In genomic region chr1:226700861-226701260, GRCh38 we compare ENCODE assay signal across 16 cellular contexts. TPM values are rescaled to one million over a fixed set of nuclear protein-coding genes. Genes with fewer than 3 reads are reported as not detected.
DNase-seq lines count a peak whose midpoint lies in the region; TF ChIP-seq lines count a peak whose summit lies in the region.
"Had no signal": no experiment of that assay in that cellular context is flagged by ENCODE, and none has a peak within 500 bp of the region (broad histone marks: within the 10 kb centered on the region; RNA-seq: fewer than 3 reads in every experiment).

No MANE protein-coding gene starts in this region.

- H3K9me3 ChIP-seq in muscle layer of colon (ENCODE audit: low read length) (no peaks in the 10 kb centered on the region), tibial nerve (no peaks in the 10 kb centered on the region)
- H3K9me3 ChIP-seq: left lung, sigmoid colon had no signal

- no peak overlapping the region for H3K9ac ChIP-seq in muscle layer of colon (ENCODE audit: low read length)

- no peak for TF ChIP-seq POLR2A in tibial nerve (IDR thresholded peaks at IDR 0.05)

- TF ChIP-seq EP300 in tibial nerve (IDR thresholded peaks at IDR 0.05): no peak

- no peaks in the 10 kb centered on the region for H3K27me3 Mint-ChIP-seq in activated naive CD4-positive, alpha-beta T cell treated with anti-CD3 and anti-CD28 coated beads, Interleukin-2, amount 10 ng/mL, durations not matched to agents 7 days and 5 days
- no peaks in the 10 kb centered on the region for H3K27me3 Mint-ChIP-seq in activated CD4-positive, alpha-beta memory T cell treated with anti-CD3 and anti-CD28 coated beads, Interleukin-2, amount 10 ng/mL, durations not matched to agents 7 days and 5 days

- H3K9me3 Mint-ChIP-seq in activated naive CD4-positive, alpha-beta T cell treated with anti-CD3 and anti-CD28 coated beads, Interleukin-2, amount 10 ng/mL, durations not matched to agents 7 days and 5 days: no peaks in the 10 kb centered on the region
- H3K9me3 Mint-ChIP-seq in activated CD4-positive, alpha-beta memory T cell treated with anti-CD3 and anti-CD28 coated beads, Interleukin-2, amount 10 ng/mL, durations not matched to agents 7 days and 5 days: no peaks in the 10 kb centered on the region

- H3K27ac Mint-ChIP-seq in activated naive CD4-positive, alpha-beta T cell treated with anti-CD3 and anti-CD28 coated beads, Interleukin-2, amount 10 ng/mL, durations not matched to agents 7 days and 5 days: peak overlapping the region; percentile 56
- peak overlapping the region; percentile 14 for H3K27ac Mint-ChIP-seq in activated CD4-positive, alpha-beta memory T cell treated with anti-CD3 and anti-CD28 coated beads, Interleukin-2, amount 10 ng/mL, durations not matched to agents 7 days and 5 days

- WGBS in tibial nerve, 2 donors: 94 to 95% methylated on average over 5 of the region's 5 CpGs

- no peaks in the 10 kb centered on the region for H3K27me3 ChIP-seq in muscle layer of colon (ENCODE audit: control insufficient read depth in 1 of 2, insufficient read depth in 2 of 2, low read length in 2 of 2)
- no peaks in the 10 kb centered on the region for H3K27me3 ChIP-seq in tibial nerve
- H3K27me3 ChIP-seq: left lung, sigmoid colon had no signal

- TF ChIP-seq CTCF in tibial nerve (IDR thresholded peaks at IDR 0.05): no peak

- H3K4me1 Mint-ChIP-seq in activated naive CD4-positive, alpha-beta T cell treated with anti-CD3 and anti-CD28 coated beads, Interleukin-2, amount 10 ng/mL, durations not matched to agents 7 days and 5 days: peaks cover 85% of the 10 kb centered on the region
- H3K4me1 Mint-ChIP-seq in activated CD4-positive, alpha-beta memory T cell treated with anti-CD3 and anti-CD28 coated beads, Interleukin-2, amount 10 ng/mL, durations not matched to agents 7 days and 5 days: peaks cover 58% of the 10 kb centered on the region

- DNase-seq in activated naive CD4-positive, alpha-beta T cell treated with anti-CD3 and anti-CD28 coated beads, Interleukin-2, amount 10 ng/mL, durations not matched to agents 7 days and 5 days: no peak
- no peak for DNase-seq in activated naive CD4-positive, alpha-beta T cell (lab: John Stamatoyannopoulos, UW)
- no peak for DNase-seq in activated CD4-positive, alpha-beta memory T cell treated with anti-CD3 and anti-CD28 coated beads, Interleukin-2, amount 10 ng/mL, durations not matched to agents 7 days and 5 days
- no peak for DNase-seq in tibial nerve (ENCODE audit: low spot score in 2 of 2)
- DNase-seq in iPS-NIHi11 (ENCODE audit: low spot score): no peak
- DNase-seq in NCI-H2227 (lab: John Stamatoyannopoulos, UW; ENCODE audit: unreplicated experiment): no peak
- no peak for DNase-seq in NCI-H146 treated with DMSO at 0.1 percent for 48 hours (lab: John Stamatoyannopoulos, UW; ENCODE audit: unreplicated experiment)
- DNase-seq: aorta; dermis blood vessel endothelial cell; hypothalamus; left lung; NCI-H1105 treated with DMSO at 0.1 percent for 48 hours; sigmoid colon; stimulated activated CD4-positive, alpha-beta T cell treated with anti-CD3 and anti-CD28 coated beads, Interleukin-4, amount 100 ng/mL, for 1 hour had no signal

- CTCF ChIA-PET in activated naive CD4-positive, alpha-beta T cell treated with anti-CD3 and anti-CD28 coated beads, Interleukin-2, amount 10 ng/mL, durations not matched to agents 7 days and 5 days (lab: Charles Lee): interaction anchor here (0.6 to 2.2 kb wide), 3 partner anchors 13 to 36 kb away, joined by 3 to 4 read pairs (median 4); no protein-coding TSS in a partner anchor
- CTCF ChIA-PET in activated CD4-positive, alpha-beta memory T cell treated with anti-CD3 and anti-CD28 coated beads, Interleukin-2, amount 10 ng/mL, durations not matched to agents 7 days and 5 days (lab: Charles Lee): interaction anchor here (0.9 to 2.1 kb wide), 2 partner anchors 11 to 24 kb away, joined by 4 to 7 read pairs; no protein-coding TSS in a partner anchor

- H3K36me3 Mint-ChIP-seq in activated naive CD4-positive, alpha-beta T cell treated with anti-CD3 and anti-CD28 coated beads, Interleukin-2, amount 10 ng/mL, durations not matched to agents 7 days and 5 days: peaks cover 59% of the 10 kb centered on the region
- peaks cover 34% of the 10 kb centered on the region for H3K36me3 Mint-ChIP-seq in activated CD4-positive, alpha-beta memory T cell treated with anti-CD3 and anti-CD28 coated beads, Interleukin-2, amount 10 ng/mL, durations not matched to agents 7 days and 5 days (ENCODE audit: low read depth)

- POLR2A ChIA-PET in activated CD4-positive, alpha-beta memory T cell treated with anti-CD3 and anti-CD28 coated beads, Interleukin-2, amount 10 ng/mL, durations not matched to agents 7 days and 5 days (lab: Charles Lee): interaction anchor here (0.7 to 1.9 kb wide), 6 partner anchors 9 to 47 kb away, joined by 3 to 9 read pairs (median 4); partner anchors contain the start of gene ITPKB

- H3K4me3 ChIP-seq in muscle layer of colon (ENCODE audit: low read depth in 1 of 2, low read length in 2 of 2): no peak overlapping the region
- H3K4me3 ChIP-seq in tibial nerve: no peak overlapping the region
- H3K4me3 ChIP-seq: left lung, sigmoid colon, SK-N-MC had no signal

- H3K27ac ChIP-seq in muscle layer of colon (ENCODE audit: low read depth, low read length) (peak overlapping the region; percentile 47), tibial nerve (peak overlapping the region; percentile 0 to 67 (median 38))
- H3K27ac ChIP-seq: left lung, SK-N-MC had no signal

- H3K36me3 ChIP-seq in muscle layer of colon (ENCODE audit: insufficient read depth, low read length) (peaks cover 28% of the 10 kb centered on the region), tibial nerve (no peaks in the 10 kb centered on the region)
- H3K36me3 ChIP-seq: sigmoid colon had no signal

- H3K4me3 Mint-ChIP-seq in activated naive CD4-positive, alpha-beta T cell treated with anti-CD3 and anti-CD28 coated beads, Interleukin-2, amount 10 ng/mL, durations not matched to agents 7 days and 5 days: no peak overlapping the region
- H3K4me3 Mint-ChIP-seq in activated CD4-positive, alpha-beta memory T cell treated with anti-CD3 and anti-CD28 coated beads, Interleukin-2, amount 10 ng/mL, durations not matched to agents 7 days and 5 days: no peak overlapping the region

- H3K4me1 ChIP-seq in muscle layer of colon (ENCODE audit: insufficient read depth, low read length) (peaks cover 82% of the 10 kb centered on the region), tibial nerve (peaks cover 0 to 45% (median 40%) of the 10 kb centered on the region in 4 donors)

RNA-seq across cellular contexts. Expression of gene ITPKB, which starts 38.2 kb away (rescaled TPM):
- total RNA-seq in activated CD4-positive, alpha-beta memory T cell treated with anti-CD3 and anti-CD28 coated beads, Interleukin-2, amount 10 ng/mL, durations not matched to agents 7 days and 5 days: 10 to 100 TPM; 43.6 to 44.4 TPM
- total RNA-seq in tibial nerve: 10 to 100 TPM; 49.2 to 82.0 (median 52.7) TPM
